ENCODE assay signal across 7 cellular contexts in the genomic region with DNA sequence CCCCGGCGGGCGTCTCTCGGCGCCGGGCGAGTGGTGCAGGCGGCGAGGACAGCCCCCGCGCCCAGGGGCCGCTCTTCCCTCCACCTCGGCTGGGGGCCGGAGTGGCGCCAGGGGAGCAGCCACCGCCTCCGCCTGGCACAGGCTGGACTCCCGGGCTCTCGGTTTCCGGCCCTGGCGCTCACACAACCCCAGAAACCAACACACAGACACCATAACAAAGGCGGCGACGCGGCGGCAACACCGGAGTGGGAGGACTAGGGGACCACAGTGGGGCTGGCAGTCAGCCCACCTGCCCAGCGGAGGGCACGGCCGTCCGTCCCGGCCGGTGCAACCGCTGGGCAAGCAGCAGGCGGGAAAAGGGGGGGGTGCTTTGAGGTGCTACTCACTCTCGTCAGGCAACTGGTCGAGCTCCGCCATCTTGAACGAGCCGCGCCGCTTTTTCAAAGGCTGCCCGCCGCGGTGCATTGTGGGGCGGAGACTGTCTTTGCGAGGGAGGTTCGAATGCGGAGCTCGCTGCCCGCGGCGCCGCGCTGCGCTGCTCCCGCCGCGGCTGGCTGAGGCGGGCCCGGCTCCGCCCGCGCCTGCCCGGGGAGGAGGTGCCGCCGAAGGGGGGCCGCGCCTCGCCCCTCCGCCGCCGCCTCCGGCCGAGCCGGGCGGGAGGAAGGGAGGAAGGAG.
DNase-seq lines count a peak whose midpoint lies in the region; ATAC-seq and TF ChIP-seq lines count a peak whose summit lies in the region.

A gene with protein sequence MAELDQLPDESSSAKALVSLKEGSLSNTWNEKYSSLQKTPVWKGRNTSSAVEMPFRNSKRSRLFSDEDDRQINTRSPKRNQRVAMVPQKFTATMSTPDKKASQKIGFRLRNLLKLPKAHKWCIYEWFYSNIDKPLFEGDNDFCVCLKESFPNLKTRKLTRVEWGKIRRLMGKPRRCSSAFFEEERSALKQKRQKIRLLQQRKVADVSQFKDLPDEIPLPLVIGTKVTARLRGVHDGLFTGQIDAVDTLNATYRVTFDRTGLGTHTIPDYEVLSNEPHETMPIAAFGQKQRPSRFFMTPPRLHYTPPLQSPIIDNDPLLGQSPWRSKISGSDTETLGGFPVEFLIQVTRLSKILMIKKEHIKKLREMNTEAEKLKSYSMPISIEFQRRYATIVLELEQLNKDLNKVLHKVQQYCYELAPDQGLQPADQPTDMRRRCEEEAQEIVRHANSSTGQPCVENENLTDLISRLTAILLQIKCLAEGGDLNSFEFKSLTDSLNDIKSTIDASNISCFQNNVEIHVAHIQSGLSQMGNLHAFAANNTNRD (minus strand): TSS at position 442 of the 675 bp plus-strand sequence. CDS start 25 bp downstream, at position 417.

- DNase-seq in NCI-H2029 (lab: John Stamatoyannopoulos, UW) (peak; percentile 65), T-helper 22 cell (ENCODE audit: low read depth) (peak; percentile 80), astrocyte of the cerebellum (ENCODE audit: low read depth) (peak; percentile 70), hypothalamus (lab: John Stamatoyannopoulos, UW) (peak; percentile 21 to 88 (median 73)), retinal pigment epithelial cell (ENCODE audit: low read depth) (peak; percentile 57)

- TF ChIP-seq CTCF in astrocyte of the cerebellum (IDR thresholded peaks at IDR 0.05; ENCODE audit: low read depth, low read length, missing control alignments), result no peak
- no peak for TF ChIP-seq CTCF in retinal pigment epithelial cell (conservative IDR thresholded peaks at IDR 0.05; ENCODE audit: low read depth, low read length)

- ATAC-seq in GM18511 (IDR thresholded peaks at IDR 0.05; ENCODE audit: unreplicated experiment) (peak; percentile 85), HG02970 (IDR thresholded peaks at IDR 0.05; ENCODE audit: low FRiP score, unreplicated experiment) (peak; percentile 87)

- H3K4me3 ChIP-seq in astrocyte of the cerebellum (ENCODE audit: low read depth, low read length) (peak within 1 kb of the TSS; percentile 98), retinal pigment epithelial cell (ENCODE audit: low read length) (peak within 1 kb of the TSS; percentile 90)

- in situ Hi-C loops in astrocyte of the cerebellum (cut with HindIII; ENCODE audit: low sequenced_read_pairs), result no loop called here

Comparison
In these comparisons a context has a peak if more than half of its experiments do, and no peak if none do; other contexts are left out.
1. Peak in every context shown above with its lines: DNase-seq, ATAC-seq and H3K4me3 ChIP-seq.